1 cellular context compared by ENCODE assay signal in genomic region chr7:149261829-149262617, GRCh38.
TF ChIP-seq lines count a peak whose summit lies in the region.

Gene ZNF783, plus strand, starts transcription at chr7:149262196. Its CDS starts 138 bp downstream, at chr7:149262334.

TF ChIP-seq in K562, 482 proteins besides CTCF, POLR2A, EP300 and RAD21 (continued from another document):
- TF ChIP-seq, protein P1, sequence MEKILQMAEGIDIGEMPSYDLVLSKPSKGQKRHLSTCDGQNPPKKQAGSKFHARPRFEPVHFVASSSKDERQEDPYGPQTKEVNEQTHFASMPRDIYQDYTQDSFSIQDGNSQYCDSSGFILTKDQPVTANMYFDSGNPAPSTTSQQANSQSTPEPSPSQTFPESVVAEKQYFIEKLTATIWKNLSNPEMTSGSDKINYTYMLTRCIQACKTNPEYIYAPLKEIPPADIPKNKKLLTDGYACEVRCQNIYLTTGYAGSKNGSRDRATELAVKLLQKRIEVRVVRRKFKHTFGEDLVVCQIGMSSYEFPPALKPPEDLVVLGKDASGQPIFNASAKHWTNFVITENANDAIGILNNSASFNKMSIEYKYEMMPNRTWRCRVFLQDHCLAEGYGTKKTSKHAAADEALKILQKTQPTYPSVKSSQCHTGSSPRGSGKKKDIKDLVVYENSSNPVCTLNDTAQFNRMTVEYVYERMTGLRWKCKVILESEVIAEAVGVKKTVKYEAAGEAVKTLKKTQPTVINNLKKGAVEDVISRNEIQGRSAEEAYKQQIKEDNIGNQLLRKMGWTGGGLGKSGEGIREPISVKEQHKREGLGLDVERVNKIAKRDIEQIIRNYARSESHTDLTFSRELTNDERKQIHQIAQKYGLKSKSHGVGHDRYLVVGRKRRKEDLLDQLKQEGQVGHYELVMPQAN (IDR thresholded peaks at IDR 0.05; ENCODE audit: borderline replicate concordance), result no peak
- TF ChIP-seq EGR1 (conservative IDR thresholded peaks at IDR 0.05) (0 out of 2 replicates have a peak, but pooled peaks have one; percentile 0), NCOA1 (IDR thresholded peaks at IDR 0.05; ENCODE audit: low read depth) (no peak)
